Comparison of ENCODE assay signal across 10 cellular contexts in genomic region chr7:137970263-137970975, GRCh38. TPM values are rescaled to one million over a fixed set of nuclear protein-coding genes. Genes with fewer than 3 reads are reported as not detected.
DNase-seq lines count a peak whose midpoint lies in the region; ATAC-seq and TF ChIP-seq lines count a peak whose summit lies in the region.
"Had no signal": no experiment of that assay in that cellular context is flagged by ENCODE, and none has a peak within 500 bp of the region (broad histone marks: within the 10 kb centered on the region; RNA-seq: fewer than 3 reads in every experiment).

No MANE protein-coding gene starts in this region.

- peak overlapping the region; percentile 5 for H3K9ac ChIP-seq in mucosa of stomach (ENCODE audit: low read length)

- peaks cover 11 to 77% (median 17%) of the 10 kb centered on the region in 3 donors for H3K4me1 ChIP-seq in esophagus squamous epithelium
- peaks cover 9% of the 10 kb centered on the region for H3K4me1 ChIP-seq in mucosa of stomach (ENCODE audit: control insufficient read depth, insufficient read depth, low read length)

- H3K4me3 ChIP-seq in esophagus squamous epithelium (no peak overlapping the region), mucosa of stomach (ENCODE audit: low read length) (no peak overlapping the region)

- peak overlapping the region in 3 of 4 donors; percentile 48 to 72 (median 51) for H3K27ac ChIP-seq in esophagus squamous epithelium

- intact Hi-C loops in esophagus squamous epithelium (cut with DNase I), result no loop called here

- TF ChIP-seq CTCF in esophagus squamous epithelium (IDR thresholded peaks at IDR 0.05), result no peak

- H3K27me3 ChIP-seq in esophagus squamous epithelium, result no peaks in the 10 kb centered on the region
- H3K27me3 ChIP-seq in mucosa of stomach (ENCODE audit: control insufficient read depth, insufficient read depth, low read length), result no peaks in the 10 kb centered on the region

- no peak for ATAC-seq in GM18909 (IDR thresholded peaks at IDR 0.05; ENCODE audit: poor library complexity, unreplicated experiment)
- ATAC-seq in GM18870 (IDR thresholded peaks at IDR 0.05; ENCODE audit: unreplicated experiment), result no peak

- H3K36me3 ChIP-seq in esophagus squamous epithelium (no peaks in the 10 kb centered on the region), mucosa of stomach (ENCODE audit: control insufficient read depth, insufficient read depth, low read length) (no peaks in the 10 kb centered on the region)

- 46 to 53% methylated on average over 8 of the region's 8 CpGs for whole genome bisulfite sequencing in esophagus squamous epithelium, 2 donors

- TF ChIP-seq POLR2A in esophagus squamous epithelium (IDR thresholded peaks at IDR 0.05), result no peak

- H3K9me3 ChIP-seq in esophagus squamous epithelium (no peaks in the 10 kb centered on the region), mucosa of stomach (ENCODE audit: control insufficient read depth, low read length) (no peaks in the 10 kb centered on the region)

- DNase-seq in AG08395 (ENCODE audit: low spot score) (peak; percentile 89), RPMI7951 (ENCODE audit: low read depth) (peak; percentile 90), esophagus squamous epithelium (lab: John Stamatoyannopoulos, UW) (no peak), SK-N-DZ (ENCODE audit: low spot score) (no peak), NCI-H1048 (lab: John Stamatoyannopoulos, UW) (no peak)
- DNase-seq: CD4-positive, CD25-positive, alpha-beta regulatory T cell; NK-92 treated with Interleukin-12 subunit alpha and Interleukin-12 subunit beta, amount 100 ng/mL, for 24 hours had no signal

RNA-seq across cellular contexts. Expression of gene CREB3L2, which starts 31.5 kb away (rescaled TPM):
- 21.2 and 23.8 TPM in 2 replicates for total RNA-seq in RPMI7951 (2014; rRNA removed; shearing (Covaris generic))
- total RNA-seq in esophagus squamous epithelium, result 10 to 100 TPM; 14.9 to 21.9 (median 17.3) TPM
- 3.4 and 3.5 TPM in 2 replicates for polyA plus RNA-seq in SK-N-DZ (2014; cell fraction: cytosol; rRNA removed)
- polyA plus RNA-seq in SK-N-DZ (2014; cell fraction: nucleus; rRNA removed), result 1.2 and 2.0 TPM in 2 replicates

Comparison
In these comparisons a context has a peak if more than half of its experiments do, and no peak if none do; other contexts are left out.
1. DNase-seq: peak in AG08395 (single experiment) and RPMI7951 (single experiment); none in esophagus squamous epithelium (single experiment), SK-N-DZ (single experiment) and NCI-H1048 (single experiment).